29 cellular contexts compared by ENCODE assay signal in the genomic region with DNA sequence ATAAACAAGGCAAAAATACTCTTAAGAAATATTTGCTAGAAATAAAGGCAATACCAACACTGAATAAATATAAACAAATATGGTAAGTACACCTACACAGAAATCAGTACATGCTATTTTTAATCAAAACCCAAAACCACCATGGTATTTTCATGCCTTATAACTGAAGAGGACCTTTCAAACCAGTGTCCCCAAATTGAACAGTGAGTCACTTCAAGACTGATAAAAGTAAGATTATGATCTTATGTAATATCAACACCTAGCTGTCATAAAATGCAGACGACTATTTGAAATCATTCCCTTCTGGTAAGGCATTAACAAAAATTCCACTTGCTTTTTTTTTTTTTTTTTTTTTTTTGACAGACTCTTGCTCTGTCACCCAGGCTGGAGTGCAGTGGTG.
"Had no signal": no experiment of that assay in that cellular context is flagged by ENCODE, and none has a peak within 500 bp of the region (broad histone marks: within the 10 kb centered on the region; RNA-seq: fewer than 3 reads in every experiment).

No MANE protein-coding gene starts in this region.

- DNase-seq: activated CD4-positive, alpha-beta T cell treated with anti-CD3 and anti-CD28 coated beads for 48 hours; activated CD4-positive, alpha-beta T cell treated with anti-CD3 and anti-CD28 coated beads, Interleukin-2, amount 50 U/mL, for 1 hour; activated CD4-positive, alpha-beta T cell treated with anti-CD3 and anti-CD28 coated beads, Interleukin-2, amount 50 U/mL, for 48 hours; activated CD8-positive, alpha-beta memory T cell treated with anti-CD3 and anti-CD28 coated beads, Interleukin-2, amount 50 U/mL, for 48 hours; activated effector memory CD4-positive, alpha-beta T cell treated with Interleukin-2 at 50 U/mL for 16 hours; activated gamma-delta T cell treated with Interleukin-2 at 50 U/mL for 16 hours; activated naive CD4-positive, alpha-beta T cell treated with anti-CD3 and anti-CD28 coated beads, Interleukin-2, amount 50 U/mL, for 16 hours; activated naive CD4-positive, alpha-beta T cell treated with Interleukin-2 at 50 U/mL for 16 hours; activated T-cell treated with anti-CD3 and anti-CD28 coated beads for 4 hours; activated T-cell treated with anti-CD3 and anti-CD28 coated beads, Interleukin-2, amount 50 U/mL, for 24 hours; amniotic stem cell; anterior cingulate cortex; body of pancreas; caudate nucleus; cerebellar nuclear complex; dorsolateral prefrontal cortex; effector CD4-positive, alpha-beta T cell; effector memory CD8-positive, alpha-beta T cell; erythroblast; esophagus squamous epithelium; foreskin melanocyte; heart right ventricle; T-helper 1 cell; T-helper 17 cell; T1000 had no signal

- H3K79me2 ChIP-seq: hepatocyte had no signal

- ATAC-seq: activated T-helper 17 cell treated with anti-CD3 and anti-CD28 coated beads, Interleukin-2, amount 50 U/mL, for 72 hours; body of pancreas; effector memory CD8-positive, alpha-beta T cell; gastroesophageal sphincter; heart right ventricle; T-helper 17 cell had no signal

- H3K9me3 ChIP-seq: body of pancreas, esophagus squamous epithelium, gastroesophageal sphincter, heart right ventricle had no signal

- H3K4me3 ChIP-seq: body of pancreas, coronary artery, dorsolateral prefrontal cortex, esophagus squamous epithelium, gastroesophageal sphincter, heart right ventricle, hepatocyte had no signal

- H3K4me1 ChIP-seq: body of pancreas, esophagus squamous epithelium, gastroesophageal sphincter had no signal

- H3K36me3 ChIP-seq: esophagus squamous epithelium, gastroesophageal sphincter, heart right ventricle had no signal

- H3K27me3 ChIP-seq: body of pancreas, dorsolateral prefrontal cortex, esophagus squamous epithelium, gastroesophageal sphincter, heart right ventricle, hepatocyte had no signal

- H3K27ac ChIP-seq: body of pancreas, coronary artery, dorsolateral prefrontal cortex, esophagus squamous epithelium, gastroesophageal sphincter, heart right ventricle, hepatocyte had no signal

- H3K4me2 ChIP-seq: hepatocyte had no signal

- H2AFZ ChIP-seq: hepatocyte had no signal
